8 cellular contexts compared by ENCODE assay signal in the genomic region with DNA sequence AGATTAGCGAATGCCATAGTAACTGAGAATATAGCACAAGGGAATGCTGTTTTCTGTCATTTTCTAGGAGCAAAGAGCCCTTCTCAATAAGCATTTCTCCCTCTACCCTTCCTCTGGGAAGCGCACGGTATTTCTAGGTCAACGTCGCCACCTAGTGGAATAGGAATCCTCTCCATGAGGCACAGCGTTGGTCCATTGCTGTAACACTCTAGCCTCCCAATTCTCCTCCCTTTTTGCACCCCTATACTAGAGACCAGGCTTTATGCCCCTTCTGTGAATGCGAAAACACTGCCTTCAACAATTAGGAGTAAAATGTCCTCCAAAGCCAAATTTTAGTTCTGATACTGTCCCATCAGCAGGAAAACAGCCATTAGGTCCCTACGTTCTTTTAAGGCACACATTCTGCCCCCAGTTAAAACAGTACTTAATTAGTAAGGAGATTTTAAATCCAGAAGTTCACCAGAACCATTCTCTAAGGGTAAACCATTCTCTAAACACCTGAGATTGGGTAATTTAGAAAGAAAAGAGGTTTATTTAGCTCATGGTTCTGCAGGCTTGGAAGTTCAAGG. TPM values are rescaled to one million over a fixed set of nuclear protein-coding genes. Genes with fewer than 3 reads are reported as not detected.
DNase-seq lines count a peak whose midpoint lies in the region; ATAC-seq and TF ChIP-seq lines count a peak whose summit lies in the region.

No MANE protein-coding gene starts in this region.

- no peaks in the 10 kb centered on the region for H3K9me3 ChIP-seq in BE2C
- H3K9me3 ChIP-seq in neural cell (ENCODE audit: low read length): no peaks in the 10 kb centered on the region
- H3K9me3 ChIP-seq in aorta (ENCODE audit: control insufficient read depth, low read length): no peaks in the 10 kb centered on the region

- TF ChIP-seq CTCF in BE2C (IDR thresholded peaks at IDR 0.05; ENCODE audit: low read depth, low read length): peak; percentile 92
- TF ChIP-seq CTCF in neural cell (IDR thresholded peaks at IDR 0.05; ENCODE audit: poor library complexity, severe bottlenecking): peak; percentile 94

- CTCF ChIA-PET in activated CD8-positive, alpha-beta T cell treated with anti-CD3 and anti-CD28 coated beads, Interleukin-2, amount 10 ng/mL, durations not matched to agents 7 days and 5 days (lab: Charles Lee): interaction anchor here (1.0 to 1.2 kb wide), 2 partner anchors 151 to 445 kb away, joined by 4 read pairs; no protein-coding TSS in a partner anchor

- TF ChIP-seq EP300 in neural cell (conservative IDR thresholded peaks at IDR 0.05; ENCODE audit: poor library complexity, severe bottlenecking): no peak

- H3K27ac ChIP-seq in neural cell (ENCODE audit: low read length): no peak overlapping the region
- H3K27ac ChIP-seq in aorta (ENCODE audit: low read depth in 1 of 2, low read length in 2 of 2): no peak overlapping the region

- H3K36me3 Mint-ChIP-seq in activated CD8-positive, alpha-beta T cell treated with anti-CD3 and anti-CD28 coated beads, Interleukin-2, amount 10 ng/mL, durations not matched to agents 7 days and 5 days (ENCODE audit: low read depth): no peaks in the 10 kb centered on the region

- no peaks in the 10 kb centered on the region for H3K9me2 ChIP-seq in neural cell (ENCODE audit: insufficient read depth, low read length)

- WGBS in aorta, 2 donors: 10 to 13% methylated on average over 8 of the region's 8 CpGs

- H3K4me1 Mint-ChIP-seq in activated CD8-positive, alpha-beta T cell treated with anti-CD3 and anti-CD28 coated beads, Interleukin-2, amount 10 ng/mL, durations not matched to agents 7 days and 5 days (ENCODE audit: low read depth): no peaks in the 10 kb centered on the region

- peaks cover 13% of the 10 kb centered on the region for H3K27me3 Mint-ChIP-seq in activated CD8-positive, alpha-beta T cell treated with anti-CD3 and anti-CD28 coated beads, Interleukin-2, amount 10 ng/mL, durations not matched to agents 7 days and 5 days (ENCODE audit: low read depth)

- no peak overlapping the region for H3K9ac ChIP-seq in neural cell (ENCODE audit: low read length)

- H3K79me2 ChIP-seq in neural cell (replicated peaks; ENCODE audit: insufficient read depth, low read length): no peaks in the 10 kb centered on the region

- no peak overlapping the region for H3K4me3 ChIP-seq in BE2C (ENCODE audit: low read depth, low read length)
- H3K4me3 ChIP-seq in neural cell (ENCODE audit: low read length): no peak overlapping the region
- no peak overlapping the region for H3K4me3 ChIP-seq in aorta (ENCODE audit: low read length in 2 of 2)

- no peaks in the 10 kb centered on the region for H4K20me1 ChIP-seq in neural cell (ENCODE audit: insufficient read depth)

- peaks cover 14% of the 10 kb centered on the region for H3K27me3 ChIP-seq in BE2C
- H3K27me3 ChIP-seq in neural cell (ENCODE audit: insufficient read depth, low read depth, low read length): no peaks in the 10 kb centered on the region
- H3K27me3 ChIP-seq in aorta (ENCODE audit: control insufficient read depth in 1 of 2, insufficient read depth in 2 of 2, low read length in 1 of 2): no peaks in the 10 kb centered on the region

- ATAC-seq in GM18517 (IDR thresholded peaks at IDR 0.05; ENCODE audit: unreplicated experiment) (peak; percentile 71), HG03432 (IDR thresholded peaks at IDR 0.05; ENCODE audit: unreplicated experiment) (peak; percentile 86), aorta (ENCODE audit: low FRiP score) (peak; percentile 78)
- ATAC-seq in activated CD8-positive, alpha-beta T cell treated with anti-CD3 and anti-CD28 coated beads, Interleukin-2, amount 10 ng/mL, durations not matched to agents 7 days and 5 days: peak; percentile 80

- H3K4me2 ChIP-seq in neural cell (ENCODE audit: low read length): no peak overlapping the region

- H3K36me3 ChIP-seq in BE2C (no peaks in the 10 kb centered on the region), neural cell (ENCODE audit: insufficient read depth, low read length) (no peaks in the 10 kb centered on the region), aorta (ENCODE audit: control insufficient read depth in 1 of 2, insufficient read depth in 2 of 2, low read length in 1 of 2) (no peaks in the 10 kb centered on the region)

- H3K4me1 ChIP-seq in BE2C (no peaks in the 10 kb centered on the region), aorta (ENCODE audit: control insufficient read depth in 1 of 2, insufficient read depth in 2 of 2, low read length in 2 of 2) (no peaks in the 10 kb centered on the region)

- intact Hi-C loops in aorta (cut with DNase I): loop anchor here in 1 of 2 donors (5.0 to 10.0 kb wide), 2 partner anchors 152 to 440 kb away; no protein-coding TSS in a partner anchor

- POLR2A ChIA-PET in activated CD8-positive, alpha-beta T cell treated with anti-CD3 and anti-CD28 coated beads, Interleukin-2, amount 10 ng/mL, durations not matched to agents 7 days and 5 days (lab: Charles Lee): no interaction called here

- TF ChIP-seq RAD21 in neural cell (conservative IDR thresholded peaks at IDR 0.05): peak; percentile 91

- no peaks in the 10 kb centered on the region for H3K9me3 Mint-ChIP-seq in activated CD8-positive, alpha-beta T cell treated with anti-CD3 and anti-CD28 coated beads, Interleukin-2, amount 10 ng/mL, durations not matched to agents 7 days and 5 days (ENCODE audit: insufficient read depth)

- no peak overlapping the region for H2AFZ ChIP-seq in neural cell (ENCODE audit: low read depth, low read length)

- H3K4me3 Mint-ChIP-seq in activated CD8-positive, alpha-beta T cell treated with anti-CD3 and anti-CD28 coated beads, Interleukin-2, amount 10 ng/mL, durations not matched to agents 7 days and 5 days: no peak overlapping the region

- no peak overlapping the region for H3K27ac Mint-ChIP-seq in activated CD8-positive, alpha-beta T cell treated with anti-CD3 and anti-CD28 coated beads, Interleukin-2, amount 10 ng/mL, durations not matched to agents 7 days and 5 days

- DNase-seq in BE2C (peak; percentile 74), NCI-H524 treated with DMSO at 0.1 percent for 48 hours (lab: John Stamatoyannopoulos, UW) (peak; percentile 14), fibroblast of the conjunctiva (ENCODE audit: low read depth) (peak; percentile 46), aorta (peak in 1 of 2 donors; percentile 59)
- peak; percentile 63 for DNase-seq in activated CD8-positive, alpha-beta T cell treated with anti-CD3 and anti-CD28 coated beads, Interleukin-2, amount 10 ng/mL, durations not matched to agents 7 days and 5 days

- H3F3A ChIP-seq in neural cell (ENCODE audit: insufficient read depth, low read length, poor library complexity, severe bottlenecking): no peaks in the 10 kb centered on the region

TF ChIP-seq in neural cell, 6 proteins besides CTCF, POLR2A, EP300 and RAD21 (continues in another document):
- TF ChIP-seq SMC3 (conservative IDR thresholded peaks at IDR 0.05; ENCODE audit: poor library complexity): peak; percentile 89
- TF ChIP-seq MXI1 (conservative IDR thresholded peaks at IDR 0.05; ENCODE audit: poor library complexity, severe bottlenecking): no peak
- TF ChIP-seq EZH2 (IDR thresholded peaks at IDR 0.05; ENCODE audit: borderline replicate concordance, insufficient read depth, low read length, poor library complexity, severe bottlenecking): no peak
- no peak for TF ChIP-seq POLR2AphosphoS5 (IDR thresholded peaks at IDR 0.05)
- TF ChIP-seq TAF1 (IDR thresholded peaks at IDR 0.05; ENCODE audit: low read depth): no peak

RNA-seq across cellular contexts. Expression of gene HYLS1, which starts 12.8 kb away (rescaled TPM):
- polyA plus RNA-seq in BE2C (2012; ENCODE audit: insufficient read depth, insufficient read length, low read depth): 4.4 TPM
- total RNA-seq in activated CD8-positive, alpha-beta T cell treated with anti-CD3 and anti-CD28 coated beads, Interleukin-2, amount 10 ng/mL, durations not matched to agents 7 days and 5 days: 10 to 100 TPM; 11.1 to 11.7 TPM
- polyA plus RNA-seq in neural cell: 4.6 and 6.0 TPM in 2 replicates
- polyA minus RNA-seq in neural cell: 4.6 and 7.6 TPM in 2 replicates
- 1 to 10 TPM; 3.3 to 3.6 TPM for total RNA-seq in aorta
- polyA plus RNA-seq in aorta: 1 to 10 TPM; 2.7 to 4.5 TPM

RNA-seq across cellular contexts. Expression of gene PUS3, which starts 28.4 kb away (rescaled TPM):
- 67.5 TPM for polyA plus RNA-seq in BE2C (2012; ENCODE audit: insufficient read depth, insufficient read length, low read depth)
- total RNA-seq in activated CD8-positive, alpha-beta T cell treated with anti-CD3 and anti-CD28 coated beads, Interleukin-2, amount 10 ng/mL, durations not matched to agents 7 days and 5 days: 10 to 100 TPM; 11.9 to 16.0 TPM
- polyA plus RNA-seq in neural cell: 15.5 and 20.5 TPM in 2 replicates
- polyA minus RNA-seq in neural cell: 20.0 and 36.5 TPM in 2 replicates
- 1 to 10 TPM; 8.8 to 9.4 TPM for total RNA-seq in aorta
- 1 to 10 TPM; 8.0 to 8.1 TPM for polyA plus RNA-seq in aorta

RNA-seq across cellular contexts. Expression of gene DDX25, which starts 29.7 kb away (rescaled TPM):
- polyA plus RNA-seq in BE2C (2012; ENCODE audit: insufficient read depth, insufficient read length, low read depth): 5.5 TPM
- not detected for total RNA-seq in activated CD8-positive, alpha-beta T cell treated with anti-CD3 and anti-CD28 coated beads, Interleukin-2, amount 10 ng/mL, durations not matched to agents 7 days and 5 days
- polyA plus RNA-seq in neural cell (66.4 and 67.1 TPM in 2 replicates), aorta (not detected)
- polyA minus RNA-seq in neural cell: 30.2 and 36.9 TPM in 2 replicates
- under 1 TPM in 1 of 2 donors, not detected in 1; 0.30 TPM for total RNA-seq in aorta

RNA-seq across cellular contexts. Expression of gene PATE4, which starts 41.5 kb away (rescaled TPM):
- polyA plus RNA-seq in BE2C (2012; ENCODE audit: insufficient read depth, insufficient read length, low read depth): not detected
- total RNA-seq in activated CD8-positive, alpha-beta T cell treated with anti-CD3 and anti-CD28 coated beads, Interleukin-2, amount 10 ng/mL, durations not matched to agents 7 days and 5 days: not detected
- polyA plus RNA-seq in neural cell (not detected in 2 replicates), aorta (under 1 TPM in 1 of 2 donors, not detected in 1; 0.50 TPM)
- polyA minus RNA-seq in neural cell: not detected in 2 replicates
- total RNA-seq in aorta: not detected
